27 cellular contexts compared by ENCODE assay signal in the genomic region with DNA sequence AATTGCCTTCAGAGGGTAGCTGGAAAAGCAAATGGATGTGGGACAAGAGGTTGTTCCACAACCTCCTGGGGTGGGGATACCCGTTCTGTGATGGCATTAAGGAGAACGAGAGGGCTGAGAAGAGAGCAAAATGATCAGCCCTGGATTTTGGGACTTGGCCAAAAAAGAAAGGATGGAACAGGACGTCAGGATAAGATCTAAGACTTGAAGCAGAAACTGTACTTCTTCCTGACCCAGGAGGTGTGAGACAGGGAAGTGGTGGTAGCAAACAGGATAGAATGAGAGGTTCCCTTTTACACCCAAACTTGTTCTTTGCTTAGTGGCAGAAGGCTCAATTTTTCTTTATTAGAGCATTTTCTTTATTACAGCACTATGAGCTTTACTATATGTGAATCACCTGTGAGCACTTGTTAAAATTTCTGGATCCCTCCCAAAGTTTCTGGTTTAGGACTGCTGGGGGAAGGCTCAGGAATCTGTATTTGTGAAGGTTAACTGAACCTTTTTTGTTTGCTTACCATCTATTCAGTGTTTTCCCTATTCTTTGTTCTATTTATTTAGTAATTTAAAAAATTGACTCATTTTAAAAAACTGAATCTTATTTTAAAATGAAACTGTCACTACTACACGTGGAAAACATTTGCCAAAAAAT. TPM values are rescaled to one million over a fixed set of nuclear protein-coding genes. Genes with fewer than 3 reads are reported as not detected.
DNase-seq lines count a peak whose midpoint lies in the region; ATAC-seq and TF ChIP-seq lines count a peak whose summit lies in the region.
"Had no signal": no experiment of that assay in that cellular context is flagged by ENCODE, and none has a peak within 500 bp of the region (broad histone marks: within the 10 kb centered on the region; RNA-seq: fewer than 3 reads in every experiment).

No MANE protein-coding gene starts in this region.

- no peaks in the 10 kb centered on the region for H3K36me3 Mint-ChIP-seq in nephron progenitor cell (ENCODE audit: low read depth)

- H3K4me3 Mint-ChIP-seq in nephron progenitor cell: no peak overlapping the region
- H3K4me3 Mint-ChIP-seq: activated CD4-positive, alpha-beta T cell treated with anti-CD3 and anti-CD28 coated beads, Interleukin-2, amount 10 ng/mL, durations not matched to agents 24 days and 14 days; activated T-cell treated with anti-CD3 and anti-CD28 coated beads, Interleukin-2, amount 50 U/mL, for 4 hours; HFFc6; naive thymus-derived CD8-positive, alpha-beta T cell; T-helper 1 cell treated with Interleukin-12 subunit alpha and Interleukin-12 subunit beta and Interleukin-4 antibody, amounts not matched to agents 30 μg/mL and 1 μg/mL, for 36 hours had no signal

- peaks cover 41% of the 10 kb centered on the region for H3K4me1 Mint-ChIP-seq in nephron progenitor cell

- DNase-seq in GDM1 (lab: John Stamatoyannopoulos, UW): peak; percentile 41
- peak; percentile 17 for DNase-seq in M059J (ENCODE audit: low read depth)
- no peak for DNase-seq in nephron progenitor cell
- DNase-seq in Right ventricle myocardium superior: no peak
- DNase-seq in T1000 (lab: John Stamatoyannopoulos, UW): no peak
- DNase-seq in NCI-H1417 treated with DMSO at 0.1 percent for 48 hours (lab: John Stamatoyannopoulos, UW): no peak
- DNase-seq: activated CD4-positive, alpha-beta T cell treated with anti-CD3 and anti-CD28 coated beads, Interleukin-2, amount 10 ng/mL, durations not matched to agents 24 days and 14 days; activated naive CD4-positive, alpha-beta T cell; activated T-cell treated with anti-CD3 and anti-CD28 coated beads, Interleukin-2, amount 50 U/mL, for 4 hours; Calu3; DND-41; HFFc6; Karpas-422; midbrain; naive thymus-derived CD8-positive, alpha-beta T cell; NCI-H1092; NCI-H187 treated with DMSO at 0.1 percent for 48 hours; NCI-H526 treated with DMSO at 0.1 percent for 48 hours; stimulated activated CD4-positive, alpha-beta T cell treated with anti-CD3 and anti-CD28 coated beads, Interleukin-1b, Interleukin-23, amount 100 ng/mL, for 48 hours; stimulated activated CD8-positive, alpha-beta memory T cell treated with anti-CD3 and anti-CD28 coated beads, Interleukin-4, amount 100 ng/mL, for 48 hours; upper lobe of left lung; WERI-Rb-1 had no signal

- no peaks in the 10 kb centered on the region for H3K9me3 Mint-ChIP-seq in nephron progenitor cell
- H3K9me3 Mint-ChIP-seq: activated CD4-positive, alpha-beta T cell treated with anti-CD3 and anti-CD28 coated beads, Interleukin-2, amount 10 ng/mL, durations not matched to agents 24 days and 14 days; activated T-cell treated with anti-CD3 and anti-CD28 coated beads, Interleukin-2, amount 50 U/mL, for 4 hours; HFFc6; naive thymus-derived CD8-positive, alpha-beta T cell; T-helper 1 cell treated with Interleukin-12 subunit alpha and Interleukin-12 subunit beta and Interleukin-4 antibody, amounts not matched to agents 30 μg/mL and 1 μg/mL, for 36 hours had no signal

- H3K27ac Mint-ChIP-seq in nephron progenitor cell: peak overlapping the region; percentile 91
- H3K27ac Mint-ChIP-seq: activated CD4-positive, alpha-beta T cell treated with anti-CD3 and anti-CD28 coated beads, Interleukin-2, amount 10 ng/mL, durations not matched to agents 24 days and 14 days; HFFc6; naive thymus-derived CD8-positive, alpha-beta T cell; T-helper 1 cell treated with Interleukin-12 subunit alpha and Interleukin-12 subunit beta and Interleukin-4 antibody, amounts not matched to agents 30 μg/mL and 1 μg/mL, for 36 hours had no signal

- no peak for TF ChIP-seq CTCF in VCaP (conservative IDR thresholded peaks at IDR 0.05)
- TF ChIP-seq CTCF in nephron progenitor cell (IDR thresholded peaks at IDR 0.05): no peak

- intact Hi-C loops in Right ventricle myocardium superior (cut with DNase I): no loop called here

- peak overlapping the region; percentile 43 for H3K27ac ChIP-seq in VCaP
- H3K27ac ChIP-seq: epithelial cell of prostate, HL-60, SJSA1, upper lobe of left lung, WERI-Rb-1 had no signal

- H3K27me3 Mint-ChIP-seq in nephron progenitor cell (ENCODE audit: low read depth, poor library complexity): peaks cover 4% of the 10 kb centered on the region
- H3K27me3 Mint-ChIP-seq: activated CD4-positive, alpha-beta T cell treated with anti-CD3 and anti-CD28 coated beads, Interleukin-2, amount 10 ng/mL, durations not matched to agents 24 days and 14 days; naive thymus-derived CD8-positive, alpha-beta T cell had no signal

- no peak for ATAC-seq in Right ventricle myocardium superior (ENCODE audit: poor library complexity)
- ATAC-seq: activated T-cell treated with anti-CD3 and anti-CD28 coated beads, Interleukin-2, amount 50 U/mL, for 4 hours; naive thymus-derived CD8-positive, alpha-beta T cell had no signal

RNA-seq across cellular contexts. Expression of a gene that starts 59.2 kb away (rescaled TPM):
- 3.5 and 11.9 TPM in 2 replicates for total RNA-seq in M059J (2014; rRNA removed; shearing (Covaris generic))
- total RNA-seq in Right ventricle myocardium superior: 46.6 TPM

Comparison
In these comparisons a context has a peak if more than half of its experiments do, and no peak if none do; other contexts are left out.
1. DNase-seq: peak in GDM1 (single experiment) and M059J (single experiment); none in nephron progenitor cell (single experiment), Right ventricle myocardium superior (single experiment), T1000 (single experiment) and NCI-H1417 treated with DMSO at 0.1 percent for 48 hours (single experiment).